ENCODE assay signal across 1 cellular context in genomic region chr16:57283956-57284205, GRCh38.
TF ChIP-seq lines count a peak whose summit lies in the region.

No MANE protein-coding gene starts in this region.

TF ChIP-seq in SK-N-SH, 30 proteins besides CTCF, POLR2A, EP300 and RAD21 (continued from another document):
- TF ChIP-seq POLR2AphosphoS5 (IDR thresholded peaks at IDR 0.05; ENCODE audit: low read depth, low read length), result no peak
- TF ChIP-seq FOXJ3 (CRISPR knock-in tag; IDR thresholded peaks at IDR 0.05), result no peak
- no peak for TF ChIP-seq EZH2phosphoT487 (IDR thresholded peaks at IDR 0.05; ENCODE audit: borderline replicate concordance, low read depth)
- no peak for TF ChIP-seq MAX (IDR thresholded peaks at IDR 0.05; ENCODE audit: low read depth)
- TF ChIP-seq TCF12 (IDR thresholded peaks at IDR 0.05), result no peak
- no peak for TF ChIP-seq USF2 (IDR thresholded peaks at IDR 0.05; ENCODE audit: borderline replicate concordance, low read depth, low read length)
- no peak for TF ChIP-seq REST (IDR thresholded peaks at IDR 0.05; ENCODE audit: low read depth, low read length)
- TF ChIP-seq YY1 (IDR thresholded peaks at IDR 0.05; ENCODE audit: low read depth), result no peak
- TF ChIP-seq JUND (IDR thresholded peaks at IDR 0.05), result no peak
- no peak for TF ChIP-seq RXRA (IDR thresholded peaks at IDR 0.05; ENCODE audit: borderline replicate concordance, low read depth)
